8 cellular contexts compared by ENCODE assay signal in genomic region chr19:58475714-58476497, GRCh38. TPM values are rescaled to one million over a fixed set of nuclear protein-coding genes. Genes with fewer than 3 reads are reported as not detected.
DNase-seq lines count a peak whose midpoint lies in the region; ATAC-seq and TF ChIP-seq lines count a peak whose summit lies in the region.

TSS of gene ZNF446 (plus strand) at chr19:58476352. CDS start at chr19:58477219, 867 bp downstream.

- H3K27me3 ChIP-seq in SU-DHL-6 (ENCODE audit: low read length): no peaks in the 10 kb centered on the region
- H3K27me3 ChIP-seq in ovary: no peaks in the 10 kb centered on the region
- H3K27me3 ChIP-seq in thyroid gland: no peaks in the 10 kb centered on the region

- no peaks in the 10 kb centered on the region for H3K9me3 ChIP-seq in SU-DHL-6 (ENCODE audit: insufficient read depth, low read length)
- H3K9me3 ChIP-seq in ovary: no peaks in the 10 kb centered on the region
- H3K9me3 ChIP-seq in thyroid gland: no peaks in the 10 kb centered on the region

- H4K20me1 ChIP-seq in SU-DHL-6 (ENCODE audit: low read depth, low read length): no peaks in the 10 kb centered on the region

- H3K36me3 Mint-ChIP-seq in activated naive CD8-positive, alpha-beta T cell treated with anti-CD3 and anti-CD28 coated beads, Interleukin-2, amount 50 U/mL, for 24 hours (ENCODE audit: low read depth): peaks cover 6% of the 10 kb centered on the region

- 0% methylated on average over 45 to 64 of the region's 64 CpGs for WGBS in ovary, 3 donors
- 1 to 2% methylated on average over 25 to 29 of the region's 64 CpGs for WGBS in thyroid gland, 2 donors

- H3K9ac ChIP-seq in SU-DHL-6 (ENCODE audit: low read length): peak within 1 kb of the TSS; percentile 84

- H3K36me3 ChIP-seq in SU-DHL-6 (ENCODE audit: low read length) (no peaks in the 10 kb centered on the region), ovary (no peaks in the 10 kb centered on the region), thyroid gland (peaks cover 13 to 21% of the 10 kb centered on the region in 2 donors)

- DNase-seq in NCI-H1417 (lab: John Stamatoyannopoulos, UW): peak; percentile 95 to 98 (median 97)
- DNase-seq in activated naive CD8-positive, alpha-beta T cell treated with anti-CD3 and anti-CD28 coated beads, Interleukin-2, amount 50 U/mL, for 24 hours: peak; percentile 94
- DNase-seq in Right ventricle myocardium superior: peak; percentile 98
- DNase-seq in ovary: peak; percentile 96 to 98 (median 97)
- peak; percentile 97 to 98 for DNase-seq in thyroid gland

- H3F3A ChIP-seq in SU-DHL-6 (ENCODE audit: insufficient read depth): peaks cover 10% of the 10 kb centered on the region

- no peaks in the 10 kb centered on the region for H3K27me3 Mint-ChIP-seq in activated naive CD8-positive, alpha-beta T cell treated with anti-CD3 and anti-CD28 coated beads, Interleukin-2, amount 50 U/mL, for 24 hours

- H3K9me2 ChIP-seq in SU-DHL-6 (replicated peaks; ENCODE audit: insufficient read depth, low read length): no peaks in the 10 kb centered on the region

- peaks cover 6% of the 10 kb centered on the region for H3K4me1 ChIP-seq in ovary (ENCODE audit: insufficient read depth)
- H3K4me1 ChIP-seq in thyroid gland: peaks cover 16 to 21% of the 10 kb centered on the region in 2 donors

- no peaks in the 10 kb centered on the region for H3K79me2 ChIP-seq in SU-DHL-6 (ENCODE audit: insufficient read depth, low read length)

- H3K4me3 ChIP-seq in GM12875 (ENCODE audit: low read depth, low read length) (peak within 1 kb of the TSS; percentile 63), SU-DHL-6 (ENCODE audit: insufficient read depth, low read length, poor library complexity, severe bottlenecking) (peak within 1 kb of the TSS; percentile 60), ovary (peak within 1 kb of the TSS; percentile 70), thyroid gland (replicated peaks in 1 of 3) (peak within 1 kb of the TSS; percentile 13 to 52 (median 37))

- intact Hi-C loops in Right ventricle myocardium superior (cut with DNase I) (no loop called here), ovary (cut with DNase I) (no loop called here), thyroid gland (cut with DNase I) (no loop called here)

- ATAC-seq in HG02763 (IDR thresholded peaks at IDR 0.05; ENCODE audit: unreplicated experiment) (peak; percentile 83), Right ventricle myocardium superior (ENCODE audit: poor library complexity) (peak; percentile 95)
- ATAC-seq in activated naive CD8-positive, alpha-beta T cell treated with anti-CD3 and anti-CD28 coated beads, Interleukin-2, amount 50 U/mL, for 24 hours: peak; percentile 89

- peak within 1 kb of the TSS; percentile 98 for H3K27ac Mint-ChIP-seq in activated naive CD8-positive, alpha-beta T cell treated with anti-CD3 and anti-CD28 coated beads, Interleukin-2, amount 50 U/mL, for 24 hours

- peaks cover 30% of the 10 kb centered on the region for H3K4me1 Mint-ChIP-seq in activated naive CD8-positive, alpha-beta T cell treated with anti-CD3 and anti-CD28 coated beads, Interleukin-2, amount 50 U/mL, for 24 hours

- TF ChIP-seq EP300 in ovary (IDR thresholded peaks at IDR 0.05): peak; percentile 64

- 0 out of 2 replicates have a peak, but pooled peaks have one; percentile 0 for TF ChIP-seq CTCF in GM12875 (IDR thresholded peaks at IDR 0.05; ENCODE audit: borderline replicate concordance, insufficient read depth, low read depth, low read length)
- no peak for TF ChIP-seq CTCF in SU-DHL-6 (IDR thresholded peaks at IDR 0.05; ENCODE audit: insufficient read depth, low read length, poor library complexity, severe bottlenecking)
- peak in 1 of 3 donors; percentile 28 for TF ChIP-seq CTCF in ovary (IDR thresholded peaks at IDR 0.05)
- TF ChIP-seq CTCF in thyroid gland (IDR thresholded peaks at IDR 0.05): no peak

- peak within 1 kb of the TSS; percentile 75 for H2AFZ ChIP-seq in SU-DHL-6 (ENCODE audit: low read depth, low read length, severe bottlenecking)

- peak within 1 kb of the TSS; percentile 74 for H3K27ac ChIP-seq in SU-DHL-6 (ENCODE audit: low read depth, low read length)
- H3K27ac ChIP-seq in ovary: peak within 1 kb of the TSS; percentile 73 to 91
- peak within 1 kb of the TSS; percentile 81 to 92 (median 85) for H3K27ac ChIP-seq in thyroid gland

- H3K4me2 ChIP-seq in SU-DHL-6 (ENCODE audit: low read depth, low read length, poor library complexity, severe bottlenecking): peak within 1 kb of the TSS; percentile 73

- TF ChIP-seq POLR2A in ovary (IDR thresholded peaks at IDR 0.05) (peak; percentile 54), thyroid gland (IDR thresholded peaks at IDR 0.05) (peak in 1 of 2 donors; percentile 62)

- H3K4me3 Mint-ChIP-seq in activated naive CD8-positive, alpha-beta T cell treated with anti-CD3 and anti-CD28 coated beads, Interleukin-2, amount 50 U/mL, for 24 hours: peak within 1 kb of the TSS; percentile 88

- H3K9me3 Mint-ChIP-seq in activated naive CD8-positive, alpha-beta T cell treated with anti-CD3 and anti-CD28 coated beads, Interleukin-2, amount 50 U/mL, for 24 hours: no peaks in the 10 kb centered on the region

RNA-seq across cellular contexts. Expression of gene ZNF446, which starts in this region (rescaled TPM):
- total RNA-seq in Right ventricle myocardium superior (4.6 TPM), ovary (10 to 100 TPM; 16.2 to 20.9 (median 18.6) TPM), thyroid gland (10 to 100 TPM; 15.2 to 30.0 (median 25.6) TPM)
- polyA plus RNA-seq in ovary: 10 to 100 TPM in 1 of 2 donors, 1 to 10 TPM in 1; 1.9 to 24.9 TPM

Comparison
In these comparisons a context has a peak if more than half of its experiments do, and no peak if none do; other contexts are left out.
1. Peak in every context shown above with its lines: DNase-seq, ATAC-seq, H3K4me3 ChIP-seq and H3K27ac ChIP-seq.